In the genomic region with DNA sequence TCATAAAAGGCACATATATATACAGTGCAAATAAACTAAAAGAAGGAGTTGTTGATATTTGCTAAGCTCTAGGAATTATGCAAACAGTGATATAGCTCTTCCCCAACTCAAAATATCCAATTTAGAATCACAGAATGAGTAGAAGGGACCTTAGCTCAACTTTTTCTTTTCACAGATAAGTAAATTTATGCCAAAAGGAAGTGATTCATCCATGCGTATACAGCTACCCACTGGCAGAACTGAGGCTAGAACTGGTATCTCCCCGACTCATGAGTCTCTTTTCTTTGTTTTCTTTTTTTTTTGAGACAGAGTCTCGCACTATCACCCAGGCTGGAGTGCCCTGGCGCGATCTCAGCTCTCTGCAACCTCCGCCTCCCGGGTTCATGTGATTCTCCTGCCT, we compare ENCODE assay signal across 1 cellular context.
TF ChIP-seq lines count a peak whose summit lies in the region.

No MANE protein-coding gene starts in this region.

TF ChIP-seq in H1, 55 proteins besides CTCF, POLR2A, EP300 and RAD21 (continued from another document):
- TF ChIP-seq SRF (IDR thresholded peaks at IDR 0.05; ENCODE audit: low read depth, low read length), result no peak
TF ChIP-seq in H1: peak in this region for 0.
